Comparison of ENCODE assay signal across 8 cellular contexts in the genomic region with DNA sequence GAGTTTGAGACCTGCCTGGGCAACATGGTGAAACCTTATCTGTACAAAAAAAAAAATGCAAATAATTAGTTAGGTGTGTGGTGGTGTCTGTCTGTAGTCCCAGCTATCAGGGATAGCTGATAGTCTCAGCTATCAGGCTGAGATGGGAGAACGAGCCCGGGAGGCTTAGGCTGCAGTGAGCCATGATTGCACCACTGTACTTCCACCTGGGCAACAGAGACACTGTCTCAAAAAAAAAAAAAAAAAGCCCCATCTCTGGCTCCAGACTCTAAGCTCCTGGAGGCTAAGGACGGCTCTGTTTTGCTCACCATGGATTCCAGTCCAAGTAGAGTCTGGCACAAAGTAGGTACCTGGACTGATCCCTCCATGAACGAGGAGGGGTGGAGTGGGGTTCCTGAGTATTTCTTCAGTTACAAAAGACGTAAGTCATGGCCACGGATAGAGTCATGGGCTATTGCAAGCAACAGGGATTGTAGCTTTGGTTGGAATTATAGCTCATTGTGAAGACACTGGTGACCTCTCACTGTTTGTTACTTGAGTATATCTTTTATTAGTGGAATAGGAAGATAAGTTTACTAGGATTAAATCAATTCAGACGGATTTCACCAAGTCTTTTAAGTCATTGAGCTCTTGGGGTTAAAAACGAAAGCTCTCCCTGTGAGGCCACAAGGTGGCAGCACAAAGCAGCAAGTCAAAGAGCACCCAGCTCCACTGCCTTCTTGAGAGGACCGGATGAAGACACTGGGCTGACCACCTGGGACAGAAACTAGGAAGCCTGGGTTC. TPM values are rescaled to one million over a fixed set of nuclear protein-coding genes. Genes with fewer than 3 reads are reported as not detected.
DNase-seq lines count a peak whose midpoint lies in the region; ATAC-seq and TF ChIP-seq lines count a peak whose summit lies in the region.

No MANE protein-coding gene starts in this region.

- H3K4me1 ChIP-seq in iPS DF 6.9 (ENCODE audit: control insufficient read depth, insufficient read depth, low read length), result peaks cover 2% of the 10 kb centered on the region; the same call in 1 of the 2 replicates
- H3K4me1 ChIP-seq in skeletal muscle tissue (ENCODE audit: control insufficient read depth in 3 of 3, insufficient read depth in 3 of 3, low read length in 3 of 3), result peaks cover 4 to 9% (median 5%) of the 10 kb centered on the region in 3 donors

- H3K36me3 ChIP-seq in iPS DF 6.9 (ENCODE audit: control insufficient read depth, insufficient read depth, low read length), result no peaks in the 10 kb centered on the region
- H3K36me3 ChIP-seq in skeletal muscle tissue (ENCODE audit: control insufficient read depth in 3 of 3, insufficient read depth in 3 of 3, low read length in 3 of 3), result no peaks in the 10 kb centered on the region

- peaks cover 13% of the 10 kb centered on the region for H3K4me1 Mint-ChIP-seq in MCF 10A (ENCODE audit: insufficient read depth, unreplicated experiment)

- CTCF ChIA-PET in HEK293T (lab: Yijun Ruan, JAX) (interaction anchor here (0.7 to 4.3 kb wide), 20 partner anchors 9 to 94 kb away, joined by 3 to 45 read pairs (median 5); a partner anchor contains a TSS), MCF 10A (lab: Yijun Ruan, JAX) (interaction anchor here (0.6 to 12.3 kb wide), 49 partner anchors 8 to 1606 kb away, joined by 3 to 385 read pairs (median 4); a partner anchor contains a TSS)

- peak; percentile 76 for DNase-seq in DMS153 (lab: John Stamatoyannopoulos, UW)
- DNase-seq in HEK293T (ENCODE audit: extremely low spot score), result peak; percentile 91
- peak; percentile 82 for DNase-seq in NCI-H2107 (lab: John Stamatoyannopoulos, UW)
- peak; percentile 63 for DNase-seq in UCSD-AML1 (lab: John Stamatoyannopoulos, UW; ENCODE audit: unreplicated experiment)
- DNase-seq in MCF 10A (ENCODE audit: unreplicated experiment), result peak; percentile 83
- peak; percentile 74 for DNase-seq in iPS DF 6.9 (ENCODE audit: low read depth, low spot score)

- intact Hi-C loops in MCF 10A (cut with micrococcal nuclease), result loop anchor here (1.0 kb wide), 3 partner anchors 52 to 78 kb away; no protein-coding TSS in a partner anchor

- H3K4me3 ChIP-seq in iPS DF 6.9 (ENCODE audit: low read length) (no peak overlapping the region), skeletal muscle tissue (ENCODE audit: low read length in 3 of 3) (peak overlapping the region; percentile 42 to 53 (median 48))

- H3K36me3 Mint-ChIP-seq in MCF 10A (ENCODE audit: insufficient read depth, unreplicated experiment), result no peaks in the 10 kb centered on the region

- no CpG with 5 or more reads among the region's 9 CpGs for WGBS in iPS DF 6.9 (ENCODE audit: insufficient coverage, insufficient read length)

- peak overlapping the region; percentile 44 for H3K4me3 Mint-ChIP-seq in MCF 10A (ENCODE audit: unreplicated experiment)

- TF ChIP-seq CTCF in MCF 10A (IDR thresholded peaks at IDR 0.05; ENCODE audit: unreplicated experiment), result peak; percentile 68

- no peaks in the 10 kb centered on the region for H3K9me3 ChIP-seq in iPS DF 6.9 (ENCODE audit: control insufficient read depth, insufficient read depth, low read length)
- H3K9me3 ChIP-seq in skeletal muscle tissue (ENCODE audit: control insufficient read depth in 3 of 3, low read length in 3 of 3), result no peaks in the 10 kb centered on the region

- no peaks in the 10 kb centered on the region for H3K27me3 ChIP-seq in iPS DF 6.9 (ENCODE audit: control insufficient read depth, insufficient read depth, low read length)
- no peaks in the 10 kb centered on the region for H3K27me3 ChIP-seq in skeletal muscle tissue (ENCODE audit: control insufficient read depth in 3 of 3, insufficient read depth in 3 of 3, low read length in 3 of 3)

- BruUV-seq in MCF 10A (replicated peaks; lab: Mats Ljungman, UMichigan), result no TSS peak

- POLR2A ChIA-PET in HEK293T (lab: Yijun Ruan, JAX), result interaction anchor here (1.2 kb wide), 1 partner anchor 59 kb away, joined by 9 read pairs; a partner anchor contains a TSS
- POLR2A ChIA-PET in MCF 10A (lab: Yijun Ruan, JAX), result interaction anchor here (0.7 to 5.5 kb wide), 8 partner anchors 10 to 87 kb away, joined by 3 to 65 read pairs (median 5); a partner anchor contains a TSS

- peak overlapping the region; percentile 25 for H3K27ac Mint-ChIP-seq in MCF 10A (ENCODE audit: low read depth, unreplicated experiment)

- peak overlapping the region; percentile 7 to 61 (median 57) for H3K9ac ChIP-seq in skeletal muscle tissue (ENCODE audit: low read depth in 1 of 3, low read length in 3 of 3)

- no peaks in the 10 kb centered on the region for H3K9me3 Mint-ChIP-seq in MCF 10A (ENCODE audit: unreplicated experiment)

- no peak overlapping the region for H3K27ac ChIP-seq in iPS DF 6.9 (ENCODE audit: low read length)
- H3K27ac ChIP-seq in skeletal muscle tissue (ENCODE audit: low read depth, low read length), result peak overlapping the region; percentile 48

- no peaks in the 10 kb centered on the region for H3K27me3 Mint-ChIP-seq in MCF 10A (ENCODE audit: insufficient read depth, unreplicated experiment)

- ATAC-seq in GM18873 (IDR thresholded peaks at IDR 0.05; ENCODE audit: low FRiP score, unreplicated experiment), result no peak

TF ChIP-seq in HEK293T, 16 proteins besides CTCF, POLR2A, EP300 and RAD21:
- TF ChIP-seq HDGF (IDR thresholded peaks at IDR 0.05; ENCODE audit: borderline replicate concordance) (no peak), SUZ12 (IDR thresholded peaks at IDR 0.05) (no peak), BHLHE40 (IDR thresholded peaks at IDR 0.05; ENCODE audit: borderline replicate concordance) (no peak), SP1 (IDR thresholded peaks at IDR 0.05) (no peak), FOXA1 (IDR thresholded peaks at IDR 0.05) (no peak), ELF4 (IDR thresholded peaks at IDR 0.05) (no peak), NFRKB (IDR thresholded peaks at IDR 0.05) (no peak), ZNF384 (IDR thresholded peaks at IDR 0.05) (no peak)
- TF ChIP-seq, protein P1, sequence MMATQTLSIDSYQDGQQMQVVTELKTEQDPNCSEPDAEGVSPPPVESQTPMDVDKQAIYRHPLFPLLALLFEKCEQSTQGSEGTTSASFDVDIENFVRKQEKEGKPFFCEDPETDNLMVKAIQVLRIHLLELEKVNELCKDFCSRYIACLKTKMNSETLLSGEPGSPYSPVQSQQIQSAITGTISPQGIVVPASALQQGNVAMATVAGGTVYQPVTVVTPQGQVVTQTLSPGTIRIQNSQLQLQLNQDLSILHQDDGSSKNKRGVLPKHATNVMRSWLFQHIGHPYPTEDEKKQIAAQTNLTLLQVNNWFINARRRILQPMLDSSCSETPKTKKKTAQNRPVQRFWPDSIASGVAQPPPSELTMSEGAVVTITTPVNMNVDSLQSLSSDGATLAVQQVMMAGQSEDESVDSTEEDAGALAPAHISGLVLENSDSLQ (IDR thresholded peaks at IDR 0.05), result no peak

RNA-seq across cellular contexts. Expression of a gene that starts 35.6 kb away (rescaled TPM):
- total RNA-seq in MCF 10A (2022), result 0.39 TPM in 1 of 2 replicates, not detected in the other
- total RNA-seq in skeletal muscle tissue, result not detected

RNA-seq across cellular contexts. Expression of a gene that starts 53.9 kb away (rescaled TPM):
- not detected in 2 replicates for total RNA-seq in MCF 10A (2022)
- total RNA-seq in skeletal muscle tissue, result not detected

RNA-seq across cellular contexts. Expression of a gene that starts 57.8 kb away (rescaled TPM):
- total RNA-seq in MCF 10A (2022), result 126 and 135 TPM in 2 replicates
- 9.9 TPM for total RNA-seq in skeletal muscle tissue

Comparison
In these comparisons a context has a peak if more than half of its experiments do, and no peak if none do; other contexts are left out.
1. RNA of a gene that starts 57.8 kb away (total RNA-seq): 126 to 135 TPM in MCF 10A; 9.9 TPM in skeletal muscle tissue (single experiment); every median in the first group is over 10 times any median in the second.
2. Peak in every context shown above with its lines, with median percentiles within 50 percentile points of each other: DNase-seq.